In the genomic region with DNA sequence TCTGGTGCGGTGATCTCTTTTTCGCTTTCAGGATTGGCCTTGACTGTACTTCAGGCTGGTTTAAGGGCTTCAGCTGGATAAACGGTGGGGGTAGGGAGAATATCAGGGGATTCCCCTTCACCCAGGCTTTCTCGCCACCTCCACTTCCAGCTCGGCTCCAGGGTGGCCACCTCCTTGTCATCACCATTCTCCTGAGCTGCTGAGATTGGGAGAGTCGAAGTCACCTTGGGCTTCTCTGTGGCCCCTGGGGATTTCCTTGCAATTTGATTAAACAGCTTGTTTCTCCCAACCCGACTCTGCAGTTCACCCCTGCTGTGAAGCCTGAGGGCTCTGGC, we compare ENCODE assay signal across 1 cellular context.
TF ChIP-seq lines count a peak whose summit lies in the region.

No MANE protein-coding gene starts in this region.

TF ChIP-seq in endothelial cell of umbilical vein, 7 proteins besides CTCF, POLR2A, EP300 and RAD21:
- TF ChIP-seq FOS (IDR thresholded peaks at IDR 0.05; ENCODE audit: borderline replicate concordance, insufficient read depth, low read length) (no peak), POLR2AphosphoS5 (IDR thresholded peaks at IDR 0.05; ENCODE audit: insufficient read depth, low read depth, low read length) (no peak), JUN (IDR thresholded peaks at IDR 0.05; ENCODE audit: borderline replicate concordance, insufficient read depth, insufficient read length, low read depth) (no peak), EZH2 (IDR thresholded peaks at IDR 0.05; ENCODE audit: borderline replicate concordance, low read depth, low read length, severe bottlenecking) (peak; percentile 78), MYC (IDR thresholded peaks at IDR 0.05; ENCODE audit: low read depth, low read length) (no peak)
